ENCODE assay signal across 8 cellular contexts in genomic region chr13:94711561-94712286, GRCh38. TPM values are rescaled to one million over a fixed set of nuclear protein-coding genes. Genes with fewer than 3 reads are reported as not detected.
DNase-seq lines count a peak whose midpoint lies in the region; ATAC-seq and TF ChIP-seq lines count a peak whose summit lies in the region.

No MANE protein-coding gene starts in this region.

- H3K36me3 ChIP-seq in CD8-positive, alpha-beta memory T cell (ENCODE audit: insufficient read depth, low read length), result no peaks in the 10 kb centered on the region
- peaks cover 4% of the 10 kb centered on the region for H3K36me3 ChIP-seq in ectodermal cell (ENCODE audit: control insufficient read depth, insufficient read depth, low read length)
- H3K36me3 ChIP-seq in SJCRH30, result no peaks in the 10 kb centered on the region

- peak; percentile 28 for ATAC-seq in GM19372 (IDR thresholded peaks at IDR 0.05; ENCODE audit: low read depth, unreplicated experiment)
- no peak for ATAC-seq in HG02763 (IDR thresholded peaks at IDR 0.05; ENCODE audit: unreplicated experiment)

- peaks cover 38% of the 10 kb centered on the region for H3K27me3 ChIP-seq in CD8-positive, alpha-beta memory T cell (ENCODE audit: insufficient read depth, low read length, poor library complexity, severe bottlenecking)
- H3K27me3 ChIP-seq in ectodermal cell (ENCODE audit: control insufficient read depth, insufficient read depth, low read length, poor library complexity, severe bottlenecking), result peaks cover 46% of the 10 kb centered on the region
- no peaks in the 10 kb centered on the region for H3K27me3 ChIP-seq in SJCRH30

- TF ChIP-seq CTCF in osteocyte (IDR thresholded peaks at IDR 0.05), result no peak

- H3K27ac Mint-ChIP-seq in CD8-positive, alpha-beta memory T cell, result no peak overlapping the region
- no peak overlapping the region for H3K27ac Mint-ChIP-seq in osteocyte (ENCODE audit: unreplicated experiment)

- H3K27ac ChIP-seq in CD8-positive, alpha-beta memory T cell (ENCODE audit: low read depth, low read length), result no peak overlapping the region
- H3K27ac ChIP-seq in ectodermal cell (ENCODE audit: insufficient read depth, low read depth, low read length, poor library complexity, severe bottlenecking) (no peak overlapping the region), SJCRH30 (no peak overlapping the region)

- POLR2A ChIA-PET in CD8-positive, alpha-beta memory T cell (lab: Charles Lee), result no interaction called here

- H3K9me3 Mint-ChIP-seq in CD8-positive, alpha-beta memory T cell, result peaks cover 5 to 10% (median 7%) of the 10 kb centered on the region in 5 donors
- no peaks in the 10 kb centered on the region for H3K9me3 Mint-ChIP-seq in osteocyte (ENCODE audit: unreplicated experiment)

- peaks cover 12 to 34% (median 33%) of the 10 kb centered on the region in 3 donors for H3K4me1 Mint-ChIP-seq in CD8-positive, alpha-beta memory T cell
- peaks cover 31% of the 10 kb centered on the region for H3K4me1 Mint-ChIP-seq in osteocyte (ENCODE audit: unreplicated experiment)

- H3K4me3 ChIP-seq in CD8-positive, alpha-beta memory T cell (ENCODE audit: low read length), result no peak overlapping the region
- H3K4me3 ChIP-seq in ectodermal cell (ENCODE audit: insufficient read depth, low read depth, low read length), result peak overlapping the region; percentile 81
- H3K4me3 ChIP-seq in SJCRH30, result no peak overlapping the region

- peaks cover 17% of the 10 kb centered on the region for H3K4me1 ChIP-seq in CD8-positive, alpha-beta memory T cell (ENCODE audit: insufficient read depth, low read length)
- H3K4me1 ChIP-seq in ectodermal cell (ENCODE audit: control insufficient read depth, insufficient read depth, low read length), result peaks cover 19% of the 10 kb centered on the region
- no peaks in the 10 kb centered on the region for H3K4me1 ChIP-seq in SJCRH30

- 0% methylated on average over 97 of the region's 97 CpGs for WGBS in ectodermal cell, 2 experiments

- CTCF ChIA-PET in CD8-positive, alpha-beta memory T cell (lab: Charles Lee), result no interaction called here

- H3K4me3 Mint-ChIP-seq in CD8-positive, alpha-beta memory T cell, result peak overlapping the region in 4 of 7 donors; percentile 22 to 86 (median 58)
- peak overlapping the region; percentile 66 for H3K4me3 Mint-ChIP-seq in osteocyte (ENCODE audit: unreplicated experiment)

- DNase-seq in CD8-positive, alpha-beta memory T cell, result no peak
- DNase-seq in M059J (ENCODE audit: low read depth) (peak; percentile 54), osteocyte (ENCODE audit: extremely low spot score, unreplicated experiment) (peak; percentile 84), SJCRH30 (no peak), NCI-H2107 (lab: John Stamatoyannopoulos, UW) (no peak)

- no peaks in the 10 kb centered on the region for H3K9me3 ChIP-seq in CD8-positive, alpha-beta memory T cell (ENCODE audit: low read length)
- H3K9me3 ChIP-seq in ectodermal cell (ENCODE audit: control insufficient read depth, low read length) (no peaks in the 10 kb centered on the region), SJCRH30 (replicated peaks) (no peaks in the 10 kb centered on the region; the same call in 1 of the 2 replicates)

- peaks cover 62 to 74% of the 10 kb centered on the region in 2 donors for H3K27me3 Mint-ChIP-seq in CD8-positive, alpha-beta memory T cell
- H3K27me3 Mint-ChIP-seq in osteocyte (ENCODE audit: unreplicated experiment), result peaks cover 81% of the 10 kb centered on the region

- no peaks in the 10 kb centered on the region for H3K36me3 Mint-ChIP-seq in CD8-positive, alpha-beta memory T cell
- no peaks in the 10 kb centered on the region for H3K36me3 Mint-ChIP-seq in osteocyte (ENCODE audit: unreplicated experiment)

RNA-seq across cellular contexts. Expression of gene SOX21, which starts 0.6 kb away (rescaled TPM):
- total RNA-seq in CD8-positive, alpha-beta memory T cell, result not detected
- not detected for polyA plus RNA-seq in CD8-positive, alpha-beta memory T cell
- total RNA-seq in M059J (2014; rRNA removed; shearing (Covaris generic)), result 0.07 and 0.32 TPM in 2 replicates
- polyA plus RNA-seq in ectodermal cell (2013, experiment 1 of 4), result 44.4 TPM
- 71.5 TPM for polyA plus RNA-seq in ectodermal cell (2013, experiment 2 of 4)
- polyA plus RNA-seq in ectodermal cell (2013, experiment 3 of 4), result 71.1 TPM
- polyA plus RNA-seq in ectodermal cell (2013, experiment 4 of 4), result 74.5 TPM
- not detected in 2 replicates for total RNA-seq in osteocyte
- total RNA-seq in SJCRH30 (2014; rRNA removed; shearing (Covaris generic)), result not detected in 2 replicates

Comparison
In these comparisons a context has a peak if more than half of its experiments do, and no peak if none do; other contexts are left out.
1. DNase-seq: peak in M059J (single experiment) and osteocyte (single experiment); none in CD8-positive, alpha-beta memory T cell (0 of 5), SJCRH30 (0 of 2) and NCI-H2107 (single experiment).